In genomic region chr18:46070683-46071614, GRCh38 we compare ENCODE assay signal across 9 cellular contexts. TPM values are rescaled to one million over a fixed set of nuclear protein-coding genes. Genes with fewer than 3 reads are reported as not detected.
DNase-seq lines count a peak whose midpoint lies in the region; ATAC-seq and TF ChIP-seq lines count a peak whose summit lies in the region.
"Had no signal": no experiment of that assay in that cellular context is flagged by ENCODE, and none has a peak within 500 bp of the region (broad histone marks: within the 10 kb centered on the region; RNA-seq: fewer than 3 reads in every experiment).

No MANE protein-coding gene starts in this region.

- no peaks in the 10 kb centered on the region for H3K9me3 Mint-ChIP-seq in T-helper 1 cell treated with Interleukin-12 subunit alpha and Interleukin-12 subunit beta and Interleukin-4 antibody, amounts not matched to agents 30 μg/mL and 1 μg/mL, for 36 hours
- peaks cover 0 to 2% (median 0%) of the 10 kb centered on the region in 3 donors for H3K9me3 Mint-ChIP-seq in T-cell
- H3K9me3 Mint-ChIP-seq in neural progenitor cell, result no peaks in the 10 kb centered on the region

- no peaks in the 10 kb centered on the region for H3K9me3 ChIP-seq in esophagus (ENCODE audit: control insufficient read depth in 2 of 2, insufficient read depth in 1 of 2, low read depth in 1 of 2, low read length in 1 of 2)
- no peaks in the 10 kb centered on the region for H3K9me3 ChIP-seq in neural progenitor cell (ENCODE audit: low read depth)
- H3K9me3 ChIP-seq: A549 had no signal

- POLR2A ChIA-PET in T-cell (lab: Charles Lee), result interaction anchor here in 1 of 2 donors (0.6 kb wide), 1 partner anchor 31 kb away, joined by 5 read pairs; no protein-coding TSS in a partner anchor

- H3K27me3 Mint-ChIP-seq in T-helper 1 cell treated with Interleukin-12 subunit alpha and Interleukin-12 subunit beta and Interleukin-4 antibody, amounts not matched to agents 30 μg/mL and 1 μg/mL, for 36 hours (ENCODE audit: low read depth), result no peaks in the 10 kb centered on the region
- H3K27me3 Mint-ChIP-seq in T-cell, result no peaks in the 10 kb centered on the region
- H3K27me3 Mint-ChIP-seq in neural progenitor cell (ENCODE audit: insufficient read depth, low read depth), result peaks cover 2% of the 10 kb centered on the region

- H3K27ac ChIP-seq in esophagus (ENCODE audit: low read depth in 2 of 2, low read length in 1 of 2) (no peak overlapping the region), neural progenitor cell (no peak overlapping the region)

- peaks cover 30% of the 10 kb centered on the region for H3K4me1 Mint-ChIP-seq in T-helper 1 cell treated with Interleukin-12 subunit alpha and Interleukin-12 subunit beta and Interleukin-4 antibody, amounts not matched to agents 30 μg/mL and 1 μg/mL, for 36 hours (ENCODE audit: low read depth)
- H3K4me1 Mint-ChIP-seq in T-cell (peaks cover 45 to 47% (median 46%) of the 10 kb centered on the region in 3 donors), neural progenitor cell (no peaks in the 10 kb centered on the region)

- H2AFZ ChIP-seq in neural progenitor cell (replicated peaks), result peak overlapping the region; percentile 92

- DNase-seq in T-helper 1 cell, result no peak
- DNase-seq in T-cell, result peak in 5 of 34 experiments; percentile 3 to 11 (median 5)
- no peak for DNase-seq in neural progenitor cell (ENCODE audit: low spot score)
- no peak for DNase-seq in 8988T
- DNase-seq in NCI-H2227 treated with DMSO at 0.1 percent for 48 hours (lab: John Stamatoyannopoulos, UW), result no peak

- ATAC-seq in T-cell (replicated peaks in 1 of 4), result peak in 3 of 4 experiments; percentile 1 to 23 (median 4)
- ATAC-seq in GM21390 (IDR thresholded peaks at IDR 0.05; ENCODE audit: unreplicated experiment), result no peak
- ATAC-seq: A549 had no signal

- peaks cover 14% of the 10 kb centered on the region for H4K20me1 ChIP-seq in neural progenitor cell (ENCODE audit: low read depth)

- peak overlapping the region; percentile 95 for H3K4me2 ChIP-seq in neural progenitor cell

- H3K79me2 ChIP-seq in neural progenitor cell (ENCODE audit: low read depth), result no peaks in the 10 kb centered on the region

- no peak for TF ChIP-seq CTCF in neural progenitor cell (IDR thresholded peaks at IDR 0.05)

- H3K4me3 ChIP-seq in esophagus (ENCODE audit: low read depth in 1 of 2, low read length in 2 of 2) (peak overlapping the region; percentile 69 to 78), neural progenitor cell (peak overlapping the region; percentile 76)
- H3K4me3 ChIP-seq: A549 had no signal

- no peak overlapping the region for H3K9ac ChIP-seq in neural progenitor cell

- H3K36me3 Mint-ChIP-seq in T-helper 1 cell treated with Interleukin-12 subunit alpha and Interleukin-12 subunit beta and Interleukin-4 antibody, amounts not matched to agents 30 μg/mL and 1 μg/mL, for 36 hours (ENCODE audit: low read depth), result peaks cover 4% of the 10 kb centered on the region
- H3K36me3 Mint-ChIP-seq in T-cell (no peaks in the 10 kb centered on the region), neural progenitor cell (no peaks in the 10 kb centered on the region)

- whole genome bisulfite sequencing in esophagus, 2 donors, result 49 to 55% methylated on average over 13 of the region's 13 CpGs

- H3K27me3 ChIP-seq in esophagus (ENCODE audit: control insufficient read depth in 1 of 2, insufficient read depth in 2 of 2, low read length in 2 of 2) (no peaks in the 10 kb centered on the region), neural progenitor cell (peaks cover 36% of the 10 kb centered on the region)

- H3K4me1 ChIP-seq in esophagus (ENCODE audit: control insufficient read depth in 2 of 2, insufficient read depth in 2 of 2, low read length in 1 of 2) (peaks cover 4 to 8% of the 10 kb centered on the region in 2 donors), neural progenitor cell (no peaks in the 10 kb centered on the region)

- CTCF ChIA-PET in T-cell (lab: Charles Lee), result interaction anchor here in 1 of 2 donors (0.6 to 0.7 kb wide), 3 partner anchors 13 to 596 kb away, joined by 3 to 7 read pairs (median 3); no protein-coding TSS in a partner anchor

- no peaks in the 10 kb centered on the region for H3K36me3 ChIP-seq in esophagus (ENCODE audit: control insufficient read depth in 2 of 2, insufficient read depth in 2 of 2, low read length in 1 of 2)
- no peaks in the 10 kb centered on the region for H3K36me3 ChIP-seq in neural progenitor cell

- peaks cover 16% of the 10 kb centered on the region for H3F3A ChIP-seq in neural progenitor cell (ENCODE audit: low read depth)

- peak overlapping the region; percentile 45 for H3K27ac Mint-ChIP-seq in T-helper 1 cell treated with Interleukin-12 subunit alpha and Interleukin-12 subunit beta and Interleukin-4 antibody, amounts not matched to agents 30 μg/mL and 1 μg/mL, for 36 hours
- H3K27ac Mint-ChIP-seq in T-cell (peak overlapping the region; percentile 68 to 77), neural progenitor cell (no peak overlapping the region)

- peak overlapping the region; percentile 68 for H3K4me3 Mint-ChIP-seq in T-helper 1 cell treated with Interleukin-12 subunit alpha and Interleukin-12 subunit beta and Interleukin-4 antibody, amounts not matched to agents 30 μg/mL and 1 μg/mL, for 36 hours
- H3K4me3 Mint-ChIP-seq in T-cell (peak overlapping the region; percentile 75 to 84 (median 75)), neural progenitor cell (peak overlapping the region; percentile 83)

RNA-seq across cellular contexts. Expression of gene PSTPIP2, which starts 1.1 kb away (rescaled TPM):
- 10 to 100 TPM in 3 of 5 donors, 1 to 10 TPM in 2; 7.7 to 16.0 (median 11.4) TPM for total RNA-seq in T-cell
- 1 to 10 TPM; 4.2 to 6.4 TPM for polyA plus RNA-seq in esophagus
- total RNA-seq in neural progenitor cell (ENCODE audit: low replicate concordance), result 4.3 and 6.2 TPM in 2 replicates

RNA-seq across cellular contexts. Expression of gene ATP5F1A, which starts 27.1 kb away (rescaled TPM):
- total RNA-seq in T-cell, result 100 to 1,000 TPM; 180 to 264 (median 238) TPM
- 100 to 1,000 TPM; 122 to 390 TPM for polyA plus RNA-seq in esophagus
- total RNA-seq in neural progenitor cell (ENCODE audit: low replicate concordance), result 1,034 and 1,141 TPM in 2 replicates

RNA-seq across cellular contexts. Expression of gene HAUS1, which starts 33.2 kb away (rescaled TPM):
- total RNA-seq in T-cell (10 to 100 TPM; 16.3 to 23.2 (median 20.6) TPM), neural progenitor cell (ENCODE audit: low replicate concordance) (141 and 201 TPM in 2 replicates)
- polyA plus RNA-seq in esophagus, result 10 to 100 TPM; 16.5 to 18.8 TPM
